8 cellular contexts compared by ENCODE assay signal in the genomic region with DNA sequence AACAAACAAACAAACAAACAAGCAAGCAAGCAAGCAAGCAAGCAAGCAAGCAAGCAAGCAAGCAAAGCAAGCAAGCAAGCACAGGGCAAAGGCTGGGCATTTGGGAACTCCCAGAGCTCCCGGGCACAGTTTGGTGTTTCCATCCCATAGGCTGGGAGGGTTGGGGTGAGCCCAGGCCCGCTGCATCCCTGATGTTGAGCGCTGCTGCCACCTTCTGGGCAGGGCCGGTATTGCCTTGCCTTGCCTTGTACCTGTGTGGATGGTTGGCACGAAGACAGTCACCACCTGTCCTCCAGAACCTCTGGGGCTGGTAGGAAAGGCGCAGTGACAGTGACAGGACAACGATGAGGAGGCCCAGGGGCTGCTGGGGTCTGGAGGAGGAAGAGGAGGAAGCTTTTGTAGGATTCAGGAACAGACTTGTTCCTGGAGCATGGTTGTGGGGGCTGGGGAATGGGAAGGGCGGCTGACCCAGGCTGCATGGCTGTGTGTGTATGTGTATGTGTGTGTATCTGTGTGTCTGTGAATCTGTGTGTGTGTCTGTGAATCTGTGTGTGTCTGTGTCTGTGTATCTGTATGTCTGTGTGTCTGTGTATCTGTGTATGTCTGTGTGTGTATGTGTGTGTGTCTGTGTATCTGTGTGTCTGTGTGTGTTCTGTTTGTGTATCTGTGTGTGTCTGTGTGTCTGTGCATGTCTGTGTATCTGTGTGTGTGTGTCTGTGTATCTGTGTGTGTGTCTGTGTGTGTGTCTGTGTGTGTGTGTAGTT. TPM values are rescaled to one million over a fixed set of nuclear protein-coding genes. Genes with fewer than 3 reads are reported as not detected.
DNase-seq lines count a peak whose midpoint lies in the region; ATAC-seq, FAIRE-seq and TF ChIP-seq lines count a peak whose summit lies in the region.

No MANE protein-coding gene starts in this region.

- peak; percentile 100 for TF ChIP-seq CTCF in HepG2 (CRISPR knock-in tag; IDR thresholded peaks at IDR 0.05)

- in situ Hi-C loops in ACHN (cut with HindIII; ENCODE audit: low pct_ligation_motif_present, low pct_unique_long_range_greater_than_20kb, low sequenced_read_pairs) (no loop called here), HepG2 (cut with HindIII; ENCODE audit: extremely low pct_ligation_motif_present, low pct_unique_long_range_greater_than_20kb) (no loop called here)

- no TSS peak for BruUV-seq in HepG2 (replicated peaks; lab: Mats Ljungman, UMichigan)

- no peaks in the 10 kb centered on the region for H3K36me3 ChIP-seq in HepG2 (replicated peaks in 1 of 2; ENCODE audit: control insufficient read depth in 1 of 2, insufficient read depth in 2 of 2, low read length in 2 of 2)

- 18% methylated on average over 5 of the region's 8 CpGs for WGBS in HepG2 (ENCODE audit: low lambda C conversion rate)

- CTCF ChIA-PET in HepG2 (lab: Yijun Ruan, JAX; ENCODE audit: low intra/inter-chr PET ratio, low total read pairs) = interaction anchor here (1.4 to 1.8 kb wide), 3 partner anchors 24 to 118 kb away, joined by 5 to 15 read pairs (median 14); no protein-coding TSS in a partner anchor

- no peak overlapping the region for H3K27ac ChIP-seq in HepG2 (ENCODE audit: extremely low read length, insufficient read depth, low read length)

- intact Hi-C loops in HepG2 (cut with micrococcal nuclease; ENCODE audit: unreplicated experiment) = loop anchor here (2.0 to 5.0 kb wide), 2 partner anchors 97 to 114 kb away; no protein-coding TSS in a partner anchor

- no peaks in the 10 kb centered on the region for H4K20me1 ChIP-seq in HepG2 (ENCODE audit: insufficient read depth, low read length)

- TF ChIP-seq EP300 in HepG2 (IDR thresholded peaks at IDR 0.05; ENCODE audit: low read depth in 2 of 2, low read length in 2 of 2) (no peak), HepG2 (CRISPR knock-in tag; IDR thresholded peaks at IDR 0.05; ENCODE audit: borderline replicate concordance) (no peak)

- FAIRE-seq in HepG2 (lab: Jason Lieb, UNC) = peak; percentile 89

- H3K9ac ChIP-seq in HepG2 (ENCODE audit: insufficient read depth, low read depth, low read length) = no peak overlapping the region

- POLR2A ChIA-PET in HepG2 (lab: Yijun Ruan, JAX) = interaction anchor here (0.8 to 1.2 kb wide), 8 partner anchors 10 to 126 kb away, joined by 3 to 7 read pairs (median 4); no protein-coding TSS in a partner anchor

- no peak for TF ChIP-seq POLR2A in HepG2 (IDR thresholded peaks at IDR 0.05; ENCODE audit: insufficient read depth in 1 of 2, low read depth in 2 of 2, low read length in 2 of 2)

- H3K9me3 ChIP-seq in HepG2 (ENCODE audit: low read length) = no peaks in the 10 kb centered on the region

- TF ChIP-seq RAD21 in HepG2 (CRISPR knock-in tag; IDR thresholded peaks at IDR 0.05) = peak; percentile 95

- H3K4me1 ChIP-seq in HepG2 (ENCODE audit: insufficient read depth, low read length) = peaks cover 10% of the 10 kb centered on the region; the same call in 1 of the 2 replicates

- ATAC-seq in GM18520 (IDR thresholded peaks at IDR 0.05; ENCODE audit: unreplicated experiment) (peak; percentile 64), HG03135 (IDR thresholded peaks at IDR 0.05; ENCODE audit: unreplicated experiment) (peak; percentile 76), HepG2 (peak; percentile 97)

- H3K27me3 ChIP-seq in HepG2 (ENCODE audit: control insufficient read depth in 1 of 2, insufficient read depth in 2 of 2, low read length in 2 of 2) = no peaks in the 10 kb centered on the region; a peak in 2 of 5 replicates

- DNase-seq in ACHN = peak; percentile 83
- DNase-seq in NCI-H510A treated with DMSO at 0.1 percent for 48 hours (lab: John Stamatoyannopoulos, UW) = peak; percentile 89
- peak; percentile 95 for DNase-seq in activated CD4-positive, alpha-beta T cell treated with anti-CD3 and anti-CD28 coated beads for 48 hours
- peak; percentile 87 for DNase-seq in cerebellum (ENCODE audit: low spot score)
- peak; percentile 66 for DNase-seq in HepG2 (ENCODE audit: low spot score)
- DNase-seq in stimulated activated CD4-positive, alpha-beta T cell treated with anti-CD3 and anti-CD28 coated beads, TNF-alpha, amount 100 ng/mL, for 1 hour (ENCODE audit: low read depth in 3 of 3, low spot score in 1 of 3) = peak; percentile 80 to 98 (median 87)

- H3K79me2 ChIP-seq in HepG2 (ENCODE audit: insufficient read depth, low read length) = no peaks in the 10 kb centered on the region

- peak overlapping the region in 1 of 3 experiments; percentile 21; a peak in 1 of 6 replicates for H3K4me3 ChIP-seq in HepG2 (replicated peaks in 1 of 3; ENCODE audit: insufficient read depth in 1 of 3, low read depth in 2 of 3, low read length in 3 of 3)

- peak overlapping the region; percentile 58 for H3K4me2 ChIP-seq in HepG2 (ENCODE audit: low read depth, low read length)

- no peak overlapping the region for H2AFZ ChIP-seq in HepG2 (ENCODE audit: low read length)

RNA-seq across cellular contexts. Expression of a gene that starts 6.4 kb away (rescaled TPM):
- total RNA-seq in cerebellum (43.0 TPM), HepG2 (2016; rRNA removed; fragmentation: Illumina TruSeq; extraction: Trizol) (2.9 and 6.1 TPM in 2 replicates)
- 1.3 and 1.8 TPM in 2 replicates for total RNA-seq in HepG2 (2016; cell fraction: cytosol; rRNA removed; fragmentation: Illumina TruSeq; extraction: Trizol; ENCODE audit: low read depth)
- total RNA-seq in HepG2 (2016; cell fraction: insoluble cytoplasmic fraction; rRNA removed; fragmentation: Illumina TruSeq; extraction: Trizol) = 3.3 and 5.7 TPM in 2 replicates
- 2.4 and 4.1 TPM in 2 replicates for total RNA-seq in HepG2 (2016; cell fraction: membrane; rRNA removed; fragmentation: Illumina TruSeq; extraction: Trizol)
- 6.6 and 10.3 TPM in 2 replicates for total RNA-seq in HepG2 (2016; cell fraction: nucleus; rRNA removed; fragmentation: Illumina TruSeq; extraction: Trizol)
- 12.2 and 14.8 TPM in 2 replicates for polyA plus RNA-seq in HepG2 (2011; rRNA removed)
- 5.3 and 6.0 TPM in 2 replicates for polyA plus RNA-seq in HepG2 (2011; cell fraction: cytosol; rRNA removed)
- polyA plus RNA-seq in HepG2 (2011; cell fraction: nucleus; rRNA removed) = 75.2 and 75.4 TPM in 2 replicates
- polyA plus RNA-seq in HepG2 (2012) = 8.5 and 18.8 TPM in 2 replicates
- polyA plus RNA-seq in HepG2 (2016; cell fraction: cytosol; fragmentation: Illumina TruSeq; extraction: Trizol; ENCODE audit: low read depth) = 0.94 and 1.4 TPM in 2 replicates
- 3.1 and 4.5 TPM in 2 replicates for polyA plus RNA-seq in HepG2 (2016; cell fraction: insoluble cytoplasmic fraction; fragmentation: Illumina TruSeq; extraction: Trizol; ENCODE audit: low read depth)
- 2.3 and 2.5 TPM in 2 replicates for polyA plus RNA-seq in HepG2 (2016; cell fraction: membrane; fragmentation: Illumina TruSeq; extraction: Trizol; ENCODE audit: low read depth)
- 26.8 and 37.4 TPM in 2 replicates for polyA plus RNA-seq in HepG2 (2016; cell fraction: nucleus; fragmentation: Illumina TruSeq; extraction: Trizol; ENCODE audit: insufficient read depth, low read depth)
- 5.2 and 10.7 TPM in 2 replicates for polyA minus RNA-seq in HepG2 (2011; rRNA and poly(A)+ RNA removed; ENCODE audit: low replicate concordance)
- 1.7 and 3.1 TPM in 2 replicates for polyA minus RNA-seq in HepG2 (2011; cell fraction: cytosol; rRNA and poly(A)+ RNA removed)
- 12.8 and 13.4 TPM in 2 replicates for polyA minus RNA-seq in HepG2 (2011; cell fraction: nucleus; rRNA and poly(A)+ RNA removed)

RNA-seq across cellular contexts. Expression of a gene that starts 12.7 kb away (rescaled TPM):
- 7.0 TPM for total RNA-seq in cerebellum
- total RNA-seq in HepG2 (2016; rRNA removed; fragmentation: Illumina TruSeq; extraction: Trizol) = 6.4 and 7.0 TPM in 2 replicates
- total RNA-seq in HepG2 (2016; cell fraction: cytosol; rRNA removed; fragmentation: Illumina TruSeq; extraction: Trizol; ENCODE audit: low read depth) = 2.5 and 2.8 TPM in 2 replicates
- total RNA-seq in HepG2 (2016; cell fraction: insoluble cytoplasmic fraction; rRNA removed; fragmentation: Illumina TruSeq; extraction: Trizol) = 6.2 and 6.4 TPM in 2 replicates
- 3.3 and 3.6 TPM in 2 replicates for total RNA-seq in HepG2 (2016; cell fraction: membrane; rRNA removed; fragmentation: Illumina TruSeq; extraction: Trizol)
- 4.1 and 4.7 TPM in 2 replicates for total RNA-seq in HepG2 (2016; cell fraction: nucleus; rRNA removed; fragmentation: Illumina TruSeq; extraction: Trizol)
- polyA plus RNA-seq in HepG2 (2011; rRNA removed) = 7.1 and 8.1 TPM in 2 replicates
- polyA plus RNA-seq in HepG2 (2011; cell fraction: cytosol; rRNA removed) = 3.7 and 7.1 TPM in 2 replicates
- polyA plus RNA-seq in HepG2 (2011; cell fraction: nucleus; rRNA removed) = 10.5 and 11.1 TPM in 2 replicates
- 2.0 and 3.1 TPM in 2 replicates for polyA plus RNA-seq in HepG2 (2012)
- polyA plus RNA-seq in HepG2 (2016; cell fraction: cytosol; fragmentation: Illumina TruSeq; extraction: Trizol; ENCODE audit: low read depth) = 1.7 and 1.9 TPM in 2 replicates
- polyA plus RNA-seq in HepG2 (2016; cell fraction: insoluble cytoplasmic fraction; fragmentation: Illumina TruSeq; extraction: Trizol; ENCODE audit: low read depth) = 7.3 and 7.9 TPM in 2 replicates
- 1.8 and 2.3 TPM in 2 replicates for polyA plus RNA-seq in HepG2 (2016; cell fraction: membrane; fragmentation: Illumina TruSeq; extraction: Trizol; ENCODE audit: low read depth)
- 8.1 and 14.0 TPM in 2 replicates for polyA plus RNA-seq in HepG2 (2016; cell fraction: nucleus; fragmentation: Illumina TruSeq; extraction: Trizol; ENCODE audit: insufficient read depth, low read depth)
- polyA minus RNA-seq in HepG2 (2011; rRNA and poly(A)+ RNA removed; ENCODE audit: low replicate concordance) = 8.6 and 26.6 TPM in 2 replicates
- polyA minus RNA-seq in HepG2 (2011; cell fraction: cytosol; rRNA and poly(A)+ RNA removed) = 0.89 and 2.6 TPM in 2 replicates
- 6.2 and 11.3 TPM in 2 replicates for polyA minus RNA-seq in HepG2 (2011; cell fraction: nucleus; rRNA and poly(A)+ RNA removed)

RNA-seq across cellular contexts. Expression of a gene that starts 42.5 kb away (rescaled TPM):
- total RNA-seq in cerebellum (17.0 TPM), HepG2 (2016; rRNA removed; fragmentation: Illumina TruSeq; extraction: Trizol) (37.5 and 47.5 TPM in 2 replicates)
- 25.0 and 27.0 TPM in 2 replicates for total RNA-seq in HepG2 (2016; cell fraction: cytosol; rRNA removed; fragmentation: Illumina TruSeq; extraction: Trizol; ENCODE audit: low read depth)
- 37.7 and 52.7 TPM in 2 replicates for total RNA-seq in HepG2 (2016; cell fraction: insoluble cytoplasmic fraction; rRNA removed; fragmentation: Illumina TruSeq; extraction: Trizol)
- total RNA-seq in HepG2 (2016; cell fraction: membrane; rRNA removed; fragmentation: Illumina TruSeq; extraction: Trizol) = 22.7 and 27.6 TPM in 2 replicates
- 36.5 and 38.0 TPM in 2 replicates for total RNA-seq in HepG2 (2016; cell fraction: nucleus; rRNA removed; fragmentation: Illumina TruSeq; extraction: Trizol)
- polyA plus RNA-seq in HepG2 (2011; rRNA removed) = 50.3 and 54.5 TPM in 2 replicates
- 57.5 and 59.3 TPM in 2 replicates for polyA plus RNA-seq in HepG2 (2011; cell fraction: cytosol; rRNA removed)
- 61.1 and 71.4 TPM in 2 replicates for polyA plus RNA-seq in HepG2 (2011; cell fraction: nucleus; rRNA removed)
- 39.8 and 49.3 TPM in 2 replicates for polyA plus RNA-seq in HepG2 (2012)
- polyA plus RNA-seq in HepG2 (2016; cell fraction: cytosol; fragmentation: Illumina TruSeq; extraction: Trizol; ENCODE audit: low read depth) = 23.2 and 24.2 TPM in 2 replicates
- polyA plus RNA-seq in HepG2 (2016; cell fraction: insoluble cytoplasmic fraction; fragmentation: Illumina TruSeq; extraction: Trizol; ENCODE audit: low read depth) = 54.9 and 56.3 TPM in 2 replicates
- polyA plus RNA-seq in HepG2 (2016; cell fraction: membrane; fragmentation: Illumina TruSeq; extraction: Trizol; ENCODE audit: low read depth) = 27.2 and 30.8 TPM in 2 replicates
- polyA plus RNA-seq in HepG2 (2016; cell fraction: nucleus; fragmentation: Illumina TruSeq; extraction: Trizol; ENCODE audit: insufficient read depth, low read depth) = 97.8 and 98.1 TPM in 2 replicates
- polyA minus RNA-seq in HepG2 (2011; rRNA and poly(A)+ RNA removed; ENCODE audit: low replicate concordance) = 20.0 and 77.8 TPM in 2 replicates
- polyA minus RNA-seq in HepG2 (2011; cell fraction: cytosol; rRNA and poly(A)+ RNA removed) = 9.4 and 16.6 TPM in 2 replicates
- 14.7 and 15.2 TPM in 2 replicates for polyA minus RNA-seq in HepG2 (2011; cell fraction: nucleus; rRNA and poly(A)+ RNA removed)

RNA-seq across cellular contexts. Expression of a gene that starts 42.6 kb away (rescaled TPM):
- total RNA-seq in cerebellum (3.3 TPM), HepG2 (2016; rRNA removed; fragmentation: Illumina TruSeq; extraction: Trizol) (3.0 and 3.3 TPM in 2 replicates)
- 1.3 TPM in 2 replicates for total RNA-seq in HepG2 (2016; cell fraction: cytosol; rRNA removed; fragmentation: Illumina TruSeq; extraction: Trizol; ENCODE audit: low read depth)
- total RNA-seq in HepG2 (2016; cell fraction: insoluble cytoplasmic fraction; rRNA removed; fragmentation: Illumina TruSeq; extraction: Trizol) = 2.7 and 3.2 TPM in 2 replicates
- 2.5 and 2.7 TPM in 2 replicates for total RNA-seq in HepG2 (2016; cell fraction: membrane; rRNA removed; fragmentation: Illumina TruSeq; extraction: Trizol)
- total RNA-seq in HepG2 (2016; cell fraction: nucleus; rRNA removed; fragmentation: Illumina TruSeq; extraction: Trizol) = 2.6 and 2.8 TPM in 2 replicates
- polyA plus RNA-seq in HepG2 (2011; rRNA removed) = 3.5 and 3.8 TPM in 2 replicates
- 3.7 and 5.6 TPM in 2 replicates for polyA plus RNA-seq in HepG2 (2011; cell fraction: cytosol; rRNA removed)
- polyA plus RNA-seq in HepG2 (2011; cell fraction: nucleus; rRNA removed) = 3.5 and 4.4 TPM in 2 replicates
- 2.0 and 4.5 TPM in 2 replicates for polyA plus RNA-seq in HepG2 (2012)
- polyA plus RNA-seq in HepG2 (2016; cell fraction: cytosol; fragmentation: Illumina TruSeq; extraction: Trizol; ENCODE audit: low read depth) = 1.9 and 2.1 TPM in 2 replicates
- 7.7 and 7.8 TPM in 2 replicates for polyA plus RNA-seq in HepG2 (2016; cell fraction: insoluble cytoplasmic fraction; fragmentation: Illumina TruSeq; extraction: Trizol; ENCODE audit: low read depth)
- 3.1 and 3.6 TPM in 2 replicates for polyA plus RNA-seq in HepG2 (2016; cell fraction: membrane; fragmentation: Illumina TruSeq; extraction: Trizol; ENCODE audit: low read depth)
- 5.6 and 6.4 TPM in 2 replicates for polyA plus RNA-seq in HepG2 (2016; cell fraction: nucleus; fragmentation: Illumina TruSeq; extraction: Trizol; ENCODE audit: insufficient read depth, low read depth)
- polyA minus RNA-seq in HepG2 (2011; rRNA and poly(A)+ RNA removed; ENCODE audit: low replicate concordance) = 8.4 and 10.1 TPM in 2 replicates
- 2.0 and 3.3 TPM in 2 replicates for polyA minus RNA-seq in HepG2 (2011; cell fraction: cytosol; rRNA and poly(A)+ RNA removed)
- polyA minus RNA-seq in HepG2 (2011; cell fraction: nucleus; rRNA and poly(A)+ RNA removed) = 7.7 and 9.3 TPM in 2 replicates

RNA-seq across cellular contexts. Expression of a gene that starts 44.2 kb away (rescaled TPM):
- 0.36 TPM for total RNA-seq in cerebellum
- 0.31 TPM in 1 of 2 replicates, not detected in the other for total RNA-seq in HepG2 (2016; rRNA removed; fragmentation: Illumina TruSeq; extraction: Trizol)
- total RNA-seq in HepG2 (2016; cell fraction: cytosol; rRNA removed; fragmentation: Illumina TruSeq; extraction: Trizol; ENCODE audit: low read depth) = 0.40 TPM in 1 of 2 replicates, not detected in the other
- 0.32 TPM in 1 of 2 replicates, not detected in the other for total RNA-seq in HepG2 (2016; cell fraction: insoluble cytoplasmic fraction; rRNA removed; fragmentation: Illumina TruSeq; extraction: Trizol)
- total RNA-seq in HepG2 (2016; cell fraction: membrane; rRNA removed; fragmentation: Illumina TruSeq; extraction: Trizol) = 0.19 TPM in 1 of 2 replicates, not detected in the other
- total RNA-seq in HepG2 (2016; cell fraction: nucleus; rRNA removed; fragmentation: Illumina TruSeq; extraction: Trizol) = 0.40 and 0.50 TPM in 2 replicates
- polyA plus RNA-seq in HepG2 (2011; rRNA removed) = 0.51 and 0.59 TPM in 2 replicates
- 0.59 and 1.2 TPM in 2 replicates for polyA plus RNA-seq in HepG2 (2011; cell fraction: cytosol; rRNA removed)
- 0.71 and 1.2 TPM in 2 replicates for polyA plus RNA-seq in HepG2 (2011; cell fraction: nucleus; rRNA removed)
- polyA plus RNA-seq in HepG2 (2012) = 1.0 and 1.2 TPM in 2 replicates
- polyA plus RNA-seq in HepG2 (2016; cell fraction: cytosol; fragmentation: Illumina TruSeq; extraction: Trizol; ENCODE audit: low read depth) = 0.24 and 0.34 TPM in 2 replicates
- 0.24 and 0.32 TPM in 2 replicates for polyA plus RNA-seq in HepG2 (2016; cell fraction: insoluble cytoplasmic fraction; fragmentation: Illumina TruSeq; extraction: Trizol; ENCODE audit: low read depth)
- polyA plus RNA-seq in HepG2 (2016; cell fraction: membrane; fragmentation: Illumina TruSeq; extraction: Trizol; ENCODE audit: low read depth) = 0.38 and 0.39 TPM in 2 replicates
- 0.49 and 1.4 TPM in 2 replicates for polyA plus RNA-seq in HepG2 (2016; cell fraction: nucleus; fragmentation: Illumina TruSeq; extraction: Trizol; ENCODE audit: insufficient read depth, low read depth)
- polyA minus RNA-seq in HepG2 (2011; rRNA and poly(A)+ RNA removed; ENCODE audit: low replicate concordance) = 0.26 and 0.98 TPM in 2 replicates
- polyA minus RNA-seq in HepG2 (2011; cell fraction: cytosol; rRNA and poly(A)+ RNA removed) = 0.49 and 1.1 TPM in 2 replicates
- polyA minus RNA-seq in HepG2 (2011; cell fraction: nucleus; rRNA and poly(A)+ RNA removed) = not detected in 2 replicates
